Comparison of ENCODE assay signal across 15 cellular contexts in the genomic region with DNA sequence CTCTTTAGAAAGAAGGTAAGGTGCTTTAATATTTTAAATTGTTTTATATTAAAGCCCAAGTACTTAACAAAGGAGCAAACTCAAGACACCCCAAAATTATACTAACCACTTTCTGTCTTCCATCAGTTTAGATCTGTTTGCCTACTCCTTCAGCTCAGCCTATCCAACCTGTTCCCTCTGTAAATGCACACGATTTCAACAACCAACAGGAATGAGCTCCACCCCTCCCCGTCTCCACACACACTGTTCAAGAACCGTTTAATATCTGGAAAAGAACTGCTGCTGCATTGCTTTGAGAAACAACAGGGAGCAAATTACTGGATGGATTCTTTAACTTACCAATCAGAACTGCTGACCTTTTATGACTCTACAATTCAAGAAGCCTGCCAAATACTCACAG.
"Had no signal": no experiment of that assay in that cellular context is flagged by ENCODE, and none has a peak within 500 bp of the region (broad histone marks: within the 10 kb centered on the region; RNA-seq: fewer than 3 reads in every experiment).

No MANE protein-coding gene starts in this region.

- H3K27me3 ChIP-seq: colonic mucosa, esophagus squamous epithelium, gastroesophageal sphincter, spleen, upper lobe of left lung had no signal

- H3K27ac ChIP-seq: colonic mucosa, esophagus squamous epithelium, gastroesophageal sphincter, spleen, upper lobe of left lung had no signal

- H3K9me3 ChIP-seq: colonic mucosa, esophagus squamous epithelium, gastroesophageal sphincter, spleen, upper lobe of left lung had no signal

- DNase-seq: colonic mucosa; dermis blood vessel endothelial cell; esophagus squamous epithelium; foreskin fibroblast; immature natural killer cell; kidney; left cardiac atrium; mesendoderm; naive B cell; spleen; stimulated activated CD4-positive, alpha-beta T cell treated with anti-CD3 and anti-CD28 coated beads, Interleukin-15, amount 100 ng/mL, for 24 hours; stimulated activated CD4-positive, alpha-beta T cell treated with anti-CD3 and anti-CD28 coated beads, Interleukin-1b, Interleukin-23, amount 100 ng/mL, for 48 hours; stimulated activated naive CD4-positive, alpha-beta T cell treated with Interleukin-2 at 50 U/mL for 16 hours; upper lobe of left lung had no signal

- FAIRE-seq: kidney had no signal

- H3K36me3 ChIP-seq: colonic mucosa, gastroesophageal sphincter, spleen, upper lobe of left lung had no signal

- H3K4me1 ChIP-seq: colonic mucosa, esophagus squamous epithelium, gastroesophageal sphincter had no signal

- H3K4me3 ChIP-seq: colonic mucosa, esophagus squamous epithelium, gastroesophageal sphincter, spleen, upper lobe of left lung had no signal
